Comparison of ENCODE assay signal across 1 cellular context in genomic region chr17:15966183-15966878, GRCh38.
A peak's percentile ranks its signal among the peaks of the same experiment; 100 is the strongest.
TF ChIP-seq lines count a peak whose summit lies in the region.

No MANE protein-coding gene starts in this region.

TF ChIP-seq in HepG2, 621 proteins besides CTCF, POLR2A, EP300 and RAD21 (continued from another document):
- no peak for TF ChIP-seq LRRFIP1 (CRISPR knock-in tag; conservative IDR thresholded peaks at IDR 0.05)
- no peak for TF ChIP-seq FUBP1 (CRISPR knock-in tag; IDR thresholded peaks at IDR 0.05; ENCODE audit: borderline replicate concordance)
- TF ChIP-seq MAZ (IDR thresholded peaks at IDR 0.05; ENCODE audit: borderline replicate concordance, low read depth, low read length), result no peak
- TF ChIP-seq MAZ (CRISPR knock-in tag; IDR thresholded peaks at IDR 0.05; ENCODE audit: low read depth), result no peak
- no peak for TF ChIP-seq MTERF4 (CRISPR knock-in tag; IDR thresholded peaks at IDR 0.05)
- 0 out of 2 replicates have a peak, but pooled peaks have one; percentile 31 for TF ChIP-seq THAP11 (CRISPR knock-in tag; IDR thresholded peaks at IDR 0.05)
- peak; percentile 71 for TF ChIP-seq NFYC (CRISPR knock-in tag; IDR thresholded peaks at IDR 0.05)
- TF ChIP-seq ZNF18 (CRISPR knock-in tag; IDR thresholded peaks at IDR 0.05; ENCODE audit: insufficient replicate concordance), result no peak
- no peak for TF ChIP-seq THYN1 (CRISPR knock-in tag; IDR thresholded peaks at IDR 0.05; ENCODE audit: borderline replicate concordance, low read depth)
- no peak for TF ChIP-seq RFX3 (CRISPR knock-in tag; IDR thresholded peaks at IDR 0.05)
- peak; percentile 15; the same call in 1 of the 2 replicates for TF ChIP-seq HDAC2 (CRISPR knock-in tag; IDR thresholded peaks at IDR 0.05)
- peak; percentile 70 for TF ChIP-seq SAP130 (CRISPR knock-in tag; IDR thresholded peaks at IDR 0.05; ENCODE audit: low read depth)
TF ChIP-seq in HepG2: peak in this region for 85.
